ENCODE assay signal across 26 cellular contexts in genomic region chr11:92870241-92870826, GRCh38.
"Had no signal": no experiment of that assay in that cellular context is flagged by ENCODE, and none has a peak within 500 bp of the region (broad histone marks: within the 10 kb centered on the region; RNA-seq: fewer than 3 reads in every experiment).

No MANE protein-coding gene starts in this region.

- H3K4me3 ChIP-seq: lung, suprapubic skin had no signal

- H3K4me3 Mint-ChIP-seq: activated B cell treated with CpG ODN at 0.5 μM for 24 hours; activated CD4-positive, alpha-beta memory T cell treated with anti-CD3 and anti-CD28 coated beads for 36 hours; activated naive CD8-positive, alpha-beta T cell treated with anti-CD3 and anti-CD28 coated beads for 36 hours; activated T-helper 1 cell treated with anti-CD3 and anti-CD28 coated beads, Interleukin-12 subunit alpha, Interleukin-12 subunit beta, Interleukin-2, Interleukin-4 antibody, amounts not matched to agents 30 ng/mL and 10 ng/mL and 1 ng/mL, durations not matched to agents 14 hours and 24 hours and 36 hours; brain; central memory CD8-positive, alpha-beta T cell; mesothelial cell of epicardium; nephron; stimulated activated naive CD8-positive, alpha-beta T cell treated with anti-CD3 and anti-CD28 coated beads, Interleukin-15, Interleukin-2, amounts not matched to agents 100 ng/mL and 50 ng/mL, for 24 hours; type B pancreatic cell had no signal

- H3K9me3 ChIP-seq: suprapubic skin had no signal

- H3K36me3 ChIP-seq: suprapubic skin had no signal

- H3K27ac Mint-ChIP-seq: activated B cell treated with CpG ODN at 0.5 μM for 24 hours; activated CD4-positive, alpha-beta memory T cell treated with anti-CD3 and anti-CD28 coated beads for 36 hours; activated naive CD8-positive, alpha-beta T cell treated with anti-CD3 and anti-CD28 coated beads for 36 hours; activated T-helper 1 cell treated with anti-CD3 and anti-CD28 coated beads, Interleukin-12 subunit alpha, Interleukin-12 subunit beta, Interleukin-2, Interleukin-4 antibody, amounts not matched to agents 30 ng/mL and 10 ng/mL and 1 ng/mL, durations not matched to agents 14 hours and 24 hours and 36 hours; brain; mesothelial cell of epicardium; stimulated activated naive CD8-positive, alpha-beta T cell treated with anti-CD3 and anti-CD28 coated beads, Interleukin-15, Interleukin-2, amounts not matched to agents 100 ng/mL and 50 ng/mL, for 24 hours; type B pancreatic cell had no signal

- ATAC-seq: esophagus mucosa, left colon had no signal

- H3K27ac ChIP-seq: suprapubic skin had no signal

- H3K4me1 ChIP-seq: suprapubic skin had no signal

- H3K36me3 Mint-ChIP-seq: activated CD4-positive, alpha-beta memory T cell treated with anti-CD3 and anti-CD28 coated beads for 36 hours; activated naive CD8-positive, alpha-beta T cell treated with anti-CD3 and anti-CD28 coated beads for 36 hours; mesothelial cell of epicardium had no signal

- H3K9me3 Mint-ChIP-seq: activated B cell treated with CpG ODN at 0.5 μM for 24 hours; activated CD4-positive, alpha-beta memory T cell treated with anti-CD3 and anti-CD28 coated beads for 36 hours; activated naive CD8-positive, alpha-beta T cell treated with anti-CD3 and anti-CD28 coated beads for 36 hours; activated T-helper 1 cell treated with anti-CD3 and anti-CD28 coated beads, Interleukin-12 subunit alpha, Interleukin-12 subunit beta, Interleukin-2, Interleukin-4 antibody, amounts not matched to agents 30 ng/mL and 10 ng/mL and 1 ng/mL, durations not matched to agents 14 hours and 24 hours and 36 hours; brain; central memory CD8-positive, alpha-beta T cell; mesothelial cell of epicardium; nephron; stimulated activated naive CD8-positive, alpha-beta T cell treated with anti-CD3 and anti-CD28 coated beads, Interleukin-15, Interleukin-2, amounts not matched to agents 100 ng/mL and 50 ng/mL, for 24 hours; type B pancreatic cell had no signal

- DNase-seq: activated B cell treated with CpG ODN at 0.5 μM for 24 hours; activated CD4-positive, alpha-beta memory T cell treated with anti-CD3 and anti-CD28 coated beads for 36 hours; activated CD4-positive, alpha-beta T cell treated with anti-CD3 and anti-CD28 coated beads for 4 hours; activated naive CD8-positive, alpha-beta T cell treated with anti-CD3 and anti-CD28 coated beads for 36 hours; activated T-cell treated with anti-CD3 and anti-CD28 coated beads for 4 hours; amniotic stem cell; cortex of kidney; hypothalamus; islet precursor cell; left colon; occipital lobe; posterior cingulate gyrus; stimulated activated CD4-positive, alpha-beta T cell treated with anti-CD3 and anti-CD28 coated beads, Interleukin-12 subunit alpha, Interleukin-12 subunit beta, amount 100 ng/mL, for 4 hours; stimulated activated CD4-positive, alpha-beta T cell treated with anti-CD3 and anti-CD28 coated beads, Interleukin-1b, Interleukin-23, amount 100 ng/mL, for 48 hours; T-helper 1 cell; T-helper 9 cell had no signal

- H3K4me1 Mint-ChIP-seq: activated B cell treated with CpG ODN at 0.5 μM for 24 hours; activated naive CD8-positive, alpha-beta T cell treated with anti-CD3 and anti-CD28 coated beads for 36 hours; central memory CD8-positive, alpha-beta T cell had no signal

- H3K27me3 Mint-ChIP-seq: activated B cell treated with CpG ODN at 0.5 μM for 24 hours; activated CD4-positive, alpha-beta memory T cell treated with anti-CD3 and anti-CD28 coated beads for 36 hours; activated naive CD8-positive, alpha-beta T cell treated with anti-CD3 and anti-CD28 coated beads for 36 hours; central memory CD8-positive, alpha-beta T cell; stimulated activated naive CD8-positive, alpha-beta T cell treated with anti-CD3 and anti-CD28 coated beads, Interleukin-15, Interleukin-2, amounts not matched to agents 100 ng/mL and 50 ng/mL, for 24 hours; type B pancreatic cell had no signal
